Comparison of ENCODE assay signal across 32 cellular contexts in genomic region chr2:69131452-69131851, GRCh38.
"Had no signal": no experiment of that assay in that cellular context is flagged by ENCODE, and none has a peak within 500 bp of the region (broad histone marks: within the 10 kb centered on the region; RNA-seq: fewer than 3 reads in every experiment).

No MANE protein-coding gene starts in this region.

- H3K9me3 Mint-ChIP-seq: activated B cell treated with CpG ODN at 0.5 μM for 24 hours; activated CD4-positive, alpha-beta memory T cell treated with anti-CD3 and anti-CD28 coated beads, Interleukin-2, amount 10 ng/mL, durations not matched to agents 7 days and 5 days; activated naive CD4-positive, alpha-beta T cell treated with anti-CD3 and anti-CD28 coated beads, Interleukin-2, amount 10 ng/mL, durations not matched to agents 7 days and 5 days; activated naive CD8-positive, alpha-beta T cell treated with anti-CD3 and anti-CD28 coated beads, Interleukin-2, amount 50 U/mL, for 24 hours had no signal

- H3K4me1 Mint-ChIP-seq: activated B cell treated with CpG ODN at 0.5 μM for 24 hours; activated CD4-positive, alpha-beta memory T cell treated with anti-CD3 and anti-CD28 coated beads, Interleukin-2, amount 10 ng/mL, durations not matched to agents 7 days and 5 days; activated naive CD4-positive, alpha-beta T cell treated with anti-CD3 and anti-CD28 coated beads, Interleukin-2, amount 10 ng/mL, durations not matched to agents 7 days and 5 days; activated naive CD8-positive, alpha-beta T cell treated with anti-CD3 and anti-CD28 coated beads, Interleukin-2, amount 50 U/mL, for 24 hours had no signal

- H3K36me3 Mint-ChIP-seq: activated CD8-positive, alpha-beta memory T cell treated with anti-CD3 and anti-CD28 coated beads, Interleukin-2, amount 10 ng/mL, durations not matched to agents 7 days and 5 days; activated naive CD4-positive, alpha-beta T cell treated with anti-CD3 and anti-CD28 coated beads, Interleukin-2, amount 10 ng/mL, durations not matched to agents 7 days and 5 days; activated naive CD8-positive, alpha-beta T cell had no signal

- H3K27ac Mint-ChIP-seq: activated B cell treated with CpG ODN at 0.5 μM for 24 hours; activated CD4-positive, alpha-beta memory T cell treated with anti-CD3 and anti-CD28 coated beads, Interleukin-2, amount 10 ng/mL, durations not matched to agents 7 days and 5 days; activated CD8-positive, alpha-beta memory T cell treated with anti-CD3 and anti-CD28 coated beads, Interleukin-2, amount 10 ng/mL, durations not matched to agents 7 days and 5 days; activated naive CD4-positive, alpha-beta T cell treated with anti-CD3 and anti-CD28 coated beads, Interleukin-2, amount 10 ng/mL, durations not matched to agents 7 days and 5 days; activated naive CD8-positive, alpha-beta T cell; activated naive CD8-positive, alpha-beta T cell treated with anti-CD3 and anti-CD28 coated beads, Interleukin-2, amount 50 U/mL, for 24 hours had no signal

- DNase-seq: activated B cell treated with CpG ODN at 0.5 μM for 24 hours; activated CD4-positive, alpha-beta memory T cell treated with anti-CD3 and anti-CD28 coated beads, Interleukin-2, amount 10 ng/mL, durations not matched to agents 7 days and 5 days; activated CD4-positive, alpha-beta T cell treated with anti-CD3 and anti-CD28 coated beads for 4 hours; activated CD4-positive, alpha-beta T cell treated with anti-CD3 and anti-CD28 coated beads, Interleukin-2, amount 50 U/mL, for 1 hour; activated CD4-positive, CD25-positive, alpha-beta regulatory T cell treated with anti-CD3 and anti-CD28 coated beads, Interleukin-2, amount 50 U/mL, for 72 hours; activated CD8-positive, alpha-beta memory T cell treated with anti-CD3 and anti-CD28 coated beads for 24 hours; activated CD8-positive, alpha-beta memory T cell treated with anti-CD3 and anti-CD28 coated beads, Interleukin-2, amount 10 ng/mL, durations not matched to agents 7 days and 5 days; activated CD8-positive, alpha-beta memory T cell treated with anti-CD3 and anti-CD28 coated beads, Interleukin-2, amount 50 U/mL, for 48 hours; activated effector memory CD4-positive, alpha-beta T cell treated with Interleukin-2 at 50 U/mL for 16 hours; activated naive CD4-positive, alpha-beta T cell treated with anti-CD3 and anti-CD28 coated beads, Interleukin-2, amount 10 ng/mL, durations not matched to agents 7 days and 5 days; activated naive CD8-positive, alpha-beta T cell treated with anti-CD3 and anti-CD28 coated beads, Interleukin-2, amount 50 U/mL, for 24 hours; activated T-cell treated with anti-CD3 and anti-CD28 coated beads, Interleukin-2, amount 50 U/mL, for 48 hours; anterior cingulate cortex; brain microvascular endothelial cell; central memory CD4-positive, alpha-beta T cell; Karpas-422; NCI-H1105; NCI-H1417 treated with DMSO at 0.1 percent for 48 hours; NCI-H187 treated with DMSO at 0.1 percent for 48 hours; NCI-H2227 treated with DMSO at 0.1 percent for 48 hours; NCI-H510A treated with DMSO at 0.1 percent for 48 hours; NCI-H526 treated with DMSO at 0.1 percent for 48 hours; NCI-H774; Right ventricle myocardium superior; SW 1271; T-helper 1 cell; T-helper 2 cell; T-helper 9 cell had no signal

- H3K4me3 Mint-ChIP-seq: activated B cell treated with CpG ODN at 0.5 μM for 24 hours; activated CD4-positive, alpha-beta memory T cell treated with anti-CD3 and anti-CD28 coated beads, Interleukin-2, amount 10 ng/mL, durations not matched to agents 7 days and 5 days; activated CD8-positive, alpha-beta memory T cell treated with anti-CD3 and anti-CD28 coated beads, Interleukin-2, amount 10 ng/mL, durations not matched to agents 7 days and 5 days; activated naive CD4-positive, alpha-beta T cell treated with anti-CD3 and anti-CD28 coated beads, Interleukin-2, amount 10 ng/mL, durations not matched to agents 7 days and 5 days; activated naive CD8-positive, alpha-beta T cell; activated naive CD8-positive, alpha-beta T cell treated with anti-CD3 and anti-CD28 coated beads, Interleukin-2, amount 50 U/mL, for 24 hours had no signal

- FAIRE-seq: RCC 7860 had no signal

- H3K27ac ChIP-seq: brain microvascular endothelial cell, RWPE1, VCaP had no signal

- ATAC-seq: activated CD8-positive, alpha-beta memory T cell treated with anti-CD3 and anti-CD28 coated beads, Interleukin-2, amount 10 ng/mL, durations not matched to agents 7 days and 5 days; activated naive CD8-positive, alpha-beta T cell treated with anti-CD3 and anti-CD28 coated beads, Interleukin-2, amount 50 U/mL, for 24 hours had no signal

- H3K36me3 ChIP-seq: brain microvascular endothelial cell had no signal

- H3K27me3 ChIP-seq: brain microvascular endothelial cell had no signal
